In genomic region chr3:32238027-32238815, GRCh38 we compare ENCODE assay signal across 1 cellular context.
A peak's percentile ranks its signal among the peaks of the same experiment; 100 is the strongest.
TF ChIP-seq lines count a peak whose summit lies in the region.

A gene with protein sequence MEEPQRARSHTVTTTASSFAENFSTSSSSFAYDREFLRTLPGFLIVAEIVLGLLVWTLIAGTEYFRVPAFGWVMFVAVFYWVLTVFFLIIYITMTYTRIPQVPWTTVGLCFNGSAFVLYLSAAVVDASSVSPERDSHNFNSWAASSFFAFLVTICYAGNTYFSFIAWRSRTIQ (plus strand): TSS chr3:32238680. CDS start chr3:32238973, 293 bp downstream.

TF ChIP-seq in HepG2, 621 proteins besides CTCF, POLR2A, EP300 and RAD21 (continued from another document and continues in another):
- no peak for TF ChIP-seq SCMH1 (CRISPR knock-in tag; IDR thresholded peaks at IDR 0.05; ENCODE audit: borderline replicate concordance)
- TF ChIP-seq, protein P1, sequence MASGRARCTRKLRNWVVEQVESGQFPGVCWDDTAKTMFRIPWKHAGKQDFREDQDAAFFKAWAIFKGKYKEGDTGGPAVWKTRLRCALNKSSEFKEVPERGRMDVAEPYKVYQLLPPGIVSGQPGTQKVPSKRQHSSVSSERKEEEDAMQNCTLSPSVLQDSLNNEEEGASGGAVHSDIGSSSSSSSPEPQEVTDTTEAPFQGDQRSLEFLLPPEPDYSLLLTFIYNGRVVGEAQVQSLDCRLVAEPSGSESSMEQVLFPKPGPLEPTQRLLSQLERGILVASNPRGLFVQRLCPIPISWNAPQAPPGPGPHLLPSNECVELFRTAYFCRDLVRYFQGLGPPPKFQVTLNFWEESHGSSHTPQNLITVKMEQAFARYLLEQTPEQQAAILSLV (CRISPR knock-in tag; IDR thresholded peaks at IDR 0.05; ENCODE audit: borderline replicate concordance) = peak; percentile 74; the same call in 1 of the 2 replicates
- no peak for TF ChIP-seq LBX2 (CRISPR knock-in tag; IDR thresholded peaks at IDR 0.05; ENCODE audit: borderline replicate concordance)
- peak; percentile 85; the same call in 1 of the 2 replicates for TF ChIP-seq ZNF510 (CRISPR knock-in tag; IDR thresholded peaks at IDR 0.05; ENCODE audit: low read depth)
- no peak for TF ChIP-seq RARG (CRISPR knock-in tag; IDR thresholded peaks at IDR 0.05; ENCODE audit: low read depth)
- 0 out of 2 replicates have a peak, but pooled peaks have one; percentile 56 for TF ChIP-seq TGIF2 (CRISPR knock-in tag; IDR thresholded peaks at IDR 0.05)
- no peak for TF ChIP-seq ZNF382 (CRISPR knock-in tag; IDR thresholded peaks at IDR 0.05; ENCODE audit: borderline replicate concordance)
- no peak for TF ChIP-seq ZNF12 (CRISPR knock-in tag; IDR thresholded peaks at IDR 0.05)
- TF ChIP-seq, protein P2, sequence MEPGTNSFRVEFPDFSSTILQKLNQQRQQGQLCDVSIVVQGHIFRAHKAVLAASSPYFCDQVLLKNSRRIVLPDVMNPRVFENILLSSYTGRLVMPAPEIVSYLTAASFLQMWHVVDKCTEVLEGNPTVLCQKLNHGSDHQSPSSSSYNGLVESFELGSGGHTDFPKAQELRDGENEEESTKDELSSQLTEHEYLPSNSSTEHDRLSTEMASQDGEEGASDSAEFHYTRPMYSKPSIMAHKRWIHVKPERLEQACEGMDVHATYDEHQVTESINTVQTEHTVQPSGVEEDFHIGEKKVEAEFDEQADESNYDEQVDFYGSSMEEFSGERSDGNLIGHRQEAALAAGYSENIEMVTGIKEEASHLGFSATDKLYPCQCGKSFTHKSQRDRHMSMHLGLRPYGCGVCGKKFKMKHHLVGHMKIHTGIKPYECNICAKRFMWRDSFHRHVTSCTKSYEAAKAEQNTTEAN (CRISPR knock-in tag; conservative IDR thresholded peaks at IDR 0.05) = peak; percentile 60; the same call in 1 of the 2 replicates
- TF ChIP-seq GPBP1L1 (CRISPR knock-in tag; IDR thresholded peaks at IDR 0.05) = no peak
- TF ChIP-seq ZNF777 (CRISPR knock-in tag; IDR thresholded peaks at IDR 0.05) = no peak
- TF ChIP-seq ZNF343 (CRISPR knock-in tag; IDR thresholded peaks at IDR 0.05) = no peak
- TF ChIP-seq SATB2 (CRISPR knock-in tag; IDR thresholded peaks at IDR 0.05) = no peak
- TF ChIP-seq RERE (CRISPR knock-in tag; IDR thresholded peaks at IDR 0.05; ENCODE audit: low read depth) = 0 out of 2 replicates have a peak, but pooled peaks have one; percentile 19
- no peak for TF ChIP-seq NR3C1 (CRISPR knock-in tag; IDR thresholded peaks at IDR 0.05)
- no peak for TF ChIP-seq TRIM24 (CRISPR knock-in tag; IDR thresholded peaks at IDR 0.05)
- peak; percentile 64 for TF ChIP-seq YEATS4 (CRISPR knock-in tag; IDR thresholded peaks at IDR 0.05; ENCODE audit: borderline replicate concordance)
- TF ChIP-seq HNRNPL (IDR thresholded peaks at IDR 0.05; ENCODE audit: low read depth, low read length) = peak; percentile 58; the same call in 1 of the 2 replicates
- no peak for TF ChIP-seq PTBP1 (IDR thresholded peaks at IDR 0.05; ENCODE audit: low read depth, low read length, poor library complexity, severe bottlenecking)
- no peak for TF ChIP-seq ZBTB39 (CRISPR knock-in tag; IDR thresholded peaks at IDR 0.05)
- TF ChIP-seq GMEB1 (CRISPR knock-in tag; IDR thresholded peaks at IDR 0.05; ENCODE audit: borderline replicate concordance) = peak; percentile 39; the same call in 1 of the 2 replicates
- no peak for TF ChIP-seq ZNF251 (CRISPR knock-in tag; IDR thresholded peaks at IDR 0.05)
- no peak for TF ChIP-seq ZNF557 (CRISPR knock-in tag; IDR thresholded peaks at IDR 0.05)
- TF ChIP-seq KDM4B (CRISPR knock-in tag; IDR thresholded peaks at IDR 0.05) = no peak
- TF ChIP-seq IKZF4 (CRISPR knock-in tag; IDR thresholded peaks at IDR 0.05; ENCODE audit: borderline replicate concordance, low read depth, not compliant biosample characterization) = no peak
- no peak for TF ChIP-seq GABPA (IDR thresholded peaks at IDR 0.05; ENCODE audit: low read depth, low read length)
- peak; percentile 78 for TF ChIP-seq GABPA (CRISPR knock-in tag; IDR thresholded peaks at IDR 0.05; ENCODE audit: low read depth)
- peak; percentile 41; the same call in 1 of the 2 replicates for TF ChIP-seq ZXDC (CRISPR knock-in tag; IDR thresholded peaks at IDR 0.05)
- no peak for TF ChIP-seq BRF2 (CRISPR knock-in tag; IDR thresholded peaks at IDR 0.05)
- TF ChIP-seq ZNF781 (CRISPR knock-in tag; IDR thresholded peaks at IDR 0.05; ENCODE audit: borderline replicate concordance, not compliant biosample characterization) = no peak
- TF ChIP-seq ATF7-NPFF (CRISPR knock-in tag; IDR thresholded peaks at IDR 0.05; ENCODE audit: low read depth) = no peak; the same call in 1 of the 2 replicates
- no peak for TF ChIP-seq BRCA1 (CRISPR knock-in tag; IDR thresholded peaks at IDR 0.05)
- TF ChIP-seq HNRNPK (IDR thresholded peaks at IDR 0.05; ENCODE audit: low read depth, low read length, poor library complexity, severe bottlenecking) = peak; percentile 83
- TF ChIP-seq ZNF562 (CRISPR knock-in tag; IDR thresholded peaks at IDR 0.05; ENCODE audit: borderline replicate concordance) = no peak
- TF ChIP-seq PLSCR1 (CRISPR knock-in tag; IDR thresholded peaks at IDR 0.05; ENCODE audit: borderline replicate concordance) = no peak
